Comparison of ENCODE assay signal across 11 cellular contexts in the genomic region with DNA sequence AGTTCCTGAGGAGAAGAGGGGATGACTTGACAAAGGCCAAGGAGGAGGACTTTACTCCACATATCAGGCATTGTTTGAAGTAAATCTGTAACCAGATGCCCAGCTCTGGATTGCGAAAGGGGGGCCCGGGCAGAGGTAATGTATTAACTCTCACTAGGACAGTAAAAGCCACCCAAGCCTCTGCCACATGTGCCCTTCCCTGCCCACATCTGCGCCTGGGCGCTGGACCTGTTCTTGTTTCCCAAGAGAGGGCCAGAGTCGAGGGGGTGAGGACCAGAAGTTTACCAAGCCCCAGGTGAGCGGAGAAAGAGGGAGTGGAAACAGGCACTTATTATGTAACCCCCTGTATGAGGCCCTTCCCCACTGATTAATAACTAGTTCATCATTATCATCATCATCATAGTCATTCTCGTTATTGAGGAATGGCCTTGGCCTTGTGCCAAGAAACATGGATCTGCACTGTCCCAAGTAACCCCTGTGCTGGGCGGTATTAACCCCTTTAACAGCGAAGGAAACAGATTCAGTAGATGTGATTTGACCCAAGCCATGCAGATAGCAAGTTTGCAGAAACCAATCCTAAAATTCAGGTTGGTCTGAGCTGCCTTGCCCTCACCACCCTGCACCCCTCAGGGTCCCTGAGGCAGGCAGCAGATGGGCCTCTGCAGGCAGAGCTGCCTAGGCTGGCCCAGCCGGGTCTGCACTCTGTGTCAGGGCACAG. TPM values are rescaled to one million over a fixed set of nuclear protein-coding genes. Genes with fewer than 3 reads are reported as not detected.
DNase-seq lines count a peak whose midpoint lies in the region; ATAC-seq and TF ChIP-seq lines count a peak whose summit lies in the region.
"Had no signal": no experiment of that assay in that cellular context is flagged by ENCODE, and none has a peak within 500 bp of the region (broad histone marks: within the 10 kb centered on the region; RNA-seq: fewer than 3 reads in every experiment).

A gene (minus strand): TSS at position 23 of the 718 bp plus-strand sequence. CDS start 44 bp downstream, outside the sequence.

- intact Hi-C loops in upper lobe of right lung (cut with DNase I), result no loop called here
- intact Hi-C loops in Right ventricle myocardium superior (cut with DNase I), result no loop called here

- POLR2A ChIA-PET in activated naive CD8-positive, alpha-beta T cell treated with anti-CD3 and anti-CD28 coated beads, Interleukin-2, amount 10 ng/mL, durations not matched to agents 7 days and 5 days (lab: Charles Lee), result interaction anchor here (1.1 kb wide), 1 partner anchor 42 kb away, joined by 9 read pairs; a partner anchor contains a TSS

- H3K27ac ChIP-seq in RWPE2 (ENCODE audit: poor library complexity, severe bottlenecking), result no peak within 1 kb of the TSS
- H3K27ac ChIP-seq in upper lobe of right lung, result no peak within 1 kb of the TSS
- no peak within 1 kb of the TSS for H3K27ac ChIP-seq in upper lobe of left lung

- TF ChIP-seq CTCF in RWPE2 (IDR thresholded peaks at IDR 0.05; ENCODE audit: poor library complexity, severe bottlenecking) (no peak), upper lobe of right lung (IDR thresholded peaks at IDR 0.05) (no peak), upper lobe of left lung (IDR thresholded peaks at IDR 0.05) (no peak)

- H3K27me3 ChIP-seq in RWPE2 (ENCODE audit: insufficient read depth, poor library complexity, severe bottlenecking) (no peaks in the 10 kb centered on the region), upper lobe of right lung (no peaks in the 10 kb centered on the region), upper lobe of left lung (no peaks in the 10 kb centered on the region)
- H3K27me3 ChIP-seq: heart left ventricle had no signal

- H3K4me1 ChIP-seq in RWPE2 (ENCODE audit: insufficient read depth, poor library complexity, severe bottlenecking), result peaks cover 14% of the 10 kb centered on the region
- peaks cover 6% of the 10 kb centered on the region for H3K4me1 ChIP-seq in upper lobe of right lung
- peaks cover 6 to 23% (median 18%) of the 10 kb centered on the region in 4 donors for H3K4me1 ChIP-seq in upper lobe of left lung

- no peak for TF ChIP-seq POLR2A in upper lobe of left lung (IDR thresholded peaks at IDR 0.05)

- 65 to 66% methylated on average over 7 to 10 of the region's 10 CpGs for WGBS in upper lobe of left lung, 2 donors

- H3K36me3 Mint-ChIP-seq in activated naive CD8-positive, alpha-beta T cell treated with anti-CD3 and anti-CD28 coated beads, Interleukin-2, amount 10 ng/mL, durations not matched to agents 7 days and 5 days, result peaks cover 4% of the 10 kb centered on the region
- H3K36me3 Mint-ChIP-seq in activated naive CD8-positive, alpha-beta T cell treated with anti-CD3 and anti-CD28 coated beads for 36 hours, result no peaks in the 10 kb centered on the region

- TF ChIP-seq EP300 in upper lobe of left lung (IDR thresholded peaks at IDR 0.05), result no peak

- DNase-seq in activated naive CD8-positive, alpha-beta T cell treated with anti-CD3 and anti-CD28 coated beads, Interleukin-2, amount 10 ng/mL, durations not matched to agents 7 days and 5 days, result no peak
- no peak for DNase-seq in activated naive CD8-positive, alpha-beta T cell treated with anti-CD3 and anti-CD28 coated beads for 36 hours
- no peak for DNase-seq in RWPE2 (ENCODE audit: low spot score)
- DNase-seq in kidney tubule cell (ENCODE audit: low spot score), result peak; percentile 74
- DNase-seq in upper lobe of right lung, result peak; percentile 58
- no peak for DNase-seq in upper lobe of left lung
- DNase-seq in activated CD4-positive, alpha-beta T cell treated with anti-CD3 and anti-CD28 coated beads, Interleukin-2, amount 50 U/mL, for 1 hour, result no peak
- DNase-seq in Right ventricle myocardium superior, result no peak
- DNase-seq: nucleus accumbens, PC-3 had no signal

- H3K27me3 Mint-ChIP-seq in activated naive CD8-positive, alpha-beta T cell treated with anti-CD3 and anti-CD28 coated beads, Interleukin-2, amount 10 ng/mL, durations not matched to agents 7 days and 5 days, result no peaks in the 10 kb centered on the region
- no peaks in the 10 kb centered on the region for H3K27me3 Mint-ChIP-seq in activated naive CD8-positive, alpha-beta T cell treated with anti-CD3 and anti-CD28 coated beads for 36 hours

- H3K27ac Mint-ChIP-seq in activated naive CD8-positive, alpha-beta T cell treated with anti-CD3 and anti-CD28 coated beads, Interleukin-2, amount 10 ng/mL, durations not matched to agents 7 days and 5 days, result peak within 1 kb of the TSS; percentile 94
- H3K27ac Mint-ChIP-seq in activated naive CD8-positive, alpha-beta T cell treated with anti-CD3 and anti-CD28 coated beads for 36 hours, result no peak within 1 kb of the TSS

- no peak within 1 kb of the TSS for H3K4me3 Mint-ChIP-seq in activated naive CD8-positive, alpha-beta T cell treated with anti-CD3 and anti-CD28 coated beads, Interleukin-2, amount 10 ng/mL, durations not matched to agents 7 days and 5 days
- H3K4me3 Mint-ChIP-seq in activated naive CD8-positive, alpha-beta T cell treated with anti-CD3 and anti-CD28 coated beads for 36 hours, result no peak within 1 kb of the TSS

- H3K4me3 ChIP-seq in RWPE2 (ENCODE audit: severe bottlenecking) (no peak within 1 kb of the TSS), upper lobe of right lung (no peak within 1 kb of the TSS), upper lobe of left lung (no peak within 1 kb of the TSS)

- H3K9me3 Mint-ChIP-seq in activated naive CD8-positive, alpha-beta T cell treated with anti-CD3 and anti-CD28 coated beads, Interleukin-2, amount 10 ng/mL, durations not matched to agents 7 days and 5 days, result no peaks in the 10 kb centered on the region
- no peaks in the 10 kb centered on the region for H3K9me3 Mint-ChIP-seq in activated naive CD8-positive, alpha-beta T cell treated with anti-CD3 and anti-CD28 coated beads for 36 hours

- H3K9me3 ChIP-seq in RWPE2 (ENCODE audit: severe bottlenecking) (no peaks in the 10 kb centered on the region), upper lobe of right lung (no peaks in the 10 kb centered on the region), upper lobe of left lung (no peaks in the 10 kb centered on the region)
- H3K9me3 ChIP-seq: heart left ventricle had no signal

- no peak for ATAC-seq in activated naive CD8-positive, alpha-beta T cell treated with anti-CD3 and anti-CD28 coated beads, Interleukin-2, amount 10 ng/mL, durations not matched to agents 7 days and 5 days (ENCODE audit: low read depth)
- ATAC-seq in RWPE2 (ENCODE audit: low read depth), result peak; percentile 16; the same call in 2 of the 3 replicates
- ATAC-seq in upper lobe of right lung, result no peak
- no peak for ATAC-seq in upper lobe of left lung (ENCODE audit: low FRiP score in 2 of 2)
- no peak for ATAC-seq in Right ventricle myocardium superior (ENCODE audit: poor library complexity)
- ATAC-seq: PC-3 had no signal

- H3K36me3 ChIP-seq in RWPE2 (ENCODE audit: low read depth) (no peaks in the 10 kb centered on the region), upper lobe of right lung (no peaks in the 10 kb centered on the region), upper lobe of left lung (no peaks in the 10 kb centered on the region)
- H3K36me3 ChIP-seq: heart left ventricle had no signal

- peaks cover 46% of the 10 kb centered on the region for H3K4me1 Mint-ChIP-seq in activated naive CD8-positive, alpha-beta T cell treated with anti-CD3 and anti-CD28 coated beads, Interleukin-2, amount 10 ng/mL, durations not matched to agents 7 days and 5 days
- H3K4me1 Mint-ChIP-seq in activated naive CD8-positive, alpha-beta T cell treated with anti-CD3 and anti-CD28 coated beads for 36 hours, result peaks cover 24% of the 10 kb centered on the region

RNA-seq across cellular contexts. Expression of the gene that starts here (rescaled TPM):
- total RNA-seq in activated naive CD8-positive, alpha-beta T cell treated with anti-CD3 and anti-CD28 coated beads, Interleukin-2, amount 10 ng/mL, durations not matched to agents 7 days and 5 days, result 1 to 10 TPM; 1.3 to 1.8 TPM
- not detected for total RNA-seq in activated naive CD8-positive, alpha-beta T cell treated with anti-CD3 and anti-CD28 coated beads for 36 hours
- total RNA-seq in upper lobe of right lung, result not detected
- total RNA-seq in upper lobe of left lung, result 10 to 100 TPM in 1 of 6 donors, 1 to 10 TPM in 4, not detected in 1; 1.1 to 20.1 (median 1.8) TPM
- not detected for total RNA-seq in Right ventricle myocardium superior
- total RNA-seq: heart left ventricle, PC-3 had no signal

Comparison
In these comparisons a context has a peak if more than half of its experiments do, and no peak if none do; other contexts are left out.
1. Peak in DNase-seq in upper lobe of right lung; RNA of the gene not detected or under 1 TPM.